ENCODE assay signal across 14 cellular contexts in genomic region chr10:16944081-16944922, GRCh38.
DNase-seq lines count a peak whose midpoint lies in the region; ATAC-seq, FAIRE-seq and TF ChIP-seq lines count a peak whose summit lies in the region.
"Had no signal": no experiment of that assay in that cellular context is flagged by ENCODE, and none has a peak within 500 bp of the region (broad histone marks: within the 10 kb centered on the region; RNA-seq: fewer than 3 reads in every experiment).

No MANE protein-coding gene starts in this region.

- H3K4me3 ChIP-seq in HepG2 (replicated peaks in 1 of 3; ENCODE audit: insufficient read depth in 1 of 3, low read depth in 2 of 3, low read length in 3 of 3) (no peak overlapping the region), right lobe of liver (no peak overlapping the region), left lung (no peak overlapping the region), aorta (ENCODE audit: low read length in 2 of 2) (no peak overlapping the region), lower leg skin (ENCODE audit: low read depth, poor library complexity, severe bottlenecking) (no peak overlapping the region)

- H3K9me3 Mint-ChIP-seq in chondrocyte (ENCODE audit: low read depth), result no peaks in the 10 kb centered on the region

- H3K27me3 Mint-ChIP-seq in chondrocyte (ENCODE audit: low read depth), result no peaks in the 10 kb centered on the region

- POLR2A ChIA-PET in HepG2 (lab: Yijun Ruan, JAX), result no interaction called here

- H3K4me3 Mint-ChIP-seq in chondrocyte (ENCODE audit: unreplicated experiment), result no peak overlapping the region

- TF ChIP-seq CTCF in HepG2 (CRISPR knock-in tag; IDR thresholded peaks at IDR 0.05) (no peak), right lobe of liver (IDR thresholded peaks at IDR 0.05) (no peak), chondrocyte (IDR thresholded peaks at IDR 0.05) (no peak), left lung (IDR thresholded peaks at IDR 0.05) (no peak), lower leg skin (IDR thresholded peaks at IDR 0.05) (no peak)

- WGBS in HepG2 (ENCODE audit: low lambda C conversion rate), result 31% methylated on average over 7 of the region's 7 CpGs
- 50% methylated on average over 7 of the region's 7 CpGs for WGBS in right lobe of liver (ENCODE audit: insufficient coverage, low coverage, low lambda C conversion rate, missing lambda C conversion rate)
- 3 to 4% methylated on average over 7 of the region's 7 CpGs for WGBS in aorta, 2 donors
- 31 to 45% methylated on average over 7 of the region's 7 CpGs for WGBS in lower leg skin, 2 donors

- TF ChIP-seq POLR2A in HepG2 (IDR thresholded peaks at IDR 0.05; ENCODE audit: insufficient read depth in 1 of 2, low read depth in 2 of 2, low read length in 2 of 2), result no peak
- no peak for TF ChIP-seq POLR2A in right lobe of liver (IDR thresholded peaks at IDR 0.05)
- no peak for TF ChIP-seq POLR2A in lower leg skin (IDR thresholded peaks at IDR 0.05)

- no peaks in the 10 kb centered on the region for H3K9me3 ChIP-seq in HepG2 (ENCODE audit: low read length)
- no peaks in the 10 kb centered on the region for H3K9me3 ChIP-seq in right lobe of liver
- H3K9me3 ChIP-seq in left lung, result no peaks in the 10 kb centered on the region
- no peaks in the 10 kb centered on the region for H3K9me3 ChIP-seq in aorta (ENCODE audit: control insufficient read depth, low read length)

- H3K36me3 ChIP-seq in HepG2 (replicated peaks in 1 of 2; ENCODE audit: control insufficient read depth in 1 of 2, insufficient read depth in 2 of 2, low read length in 2 of 2), result no peaks in the 10 kb centered on the region
- no peaks in the 10 kb centered on the region for H3K36me3 ChIP-seq in right lobe of liver
- no peaks in the 10 kb centered on the region for H3K36me3 ChIP-seq in left lung
- no peaks in the 10 kb centered on the region for H3K36me3 ChIP-seq in aorta (ENCODE audit: control insufficient read depth in 1 of 2, insufficient read depth in 2 of 2, low read length in 1 of 2)
- H3K36me3 ChIP-seq: WERI-Rb-1 had no signal

- no peak for FAIRE-seq in HepG2 (lab: Jason Lieb, UNC)
- FAIRE-seq: urothelium cell line had no signal

- H3K27ac ChIP-seq in HepG2 (ENCODE audit: extremely low read length, insufficient read depth, low read length) (no peak overlapping the region), right lobe of liver (no peak overlapping the region), left lung (peak overlapping the region in 1 of 2 donors; percentile 37), aorta (ENCODE audit: low read depth in 1 of 2, low read length in 2 of 2) (peak overlapping the region; percentile 37 to 59)
- H3K27ac ChIP-seq: epithelial cell of prostate, WERI-Rb-1 had no signal

- no peak for TF ChIP-seq RAD21 in HepG2 (CRISPR knock-in tag; IDR thresholded peaks at IDR 0.05)

- no peaks in the 10 kb centered on the region for H4K20me1 ChIP-seq in HepG2 (ENCODE audit: insufficient read depth, low read length)

- ATAC-seq in HepG2 (no peak), right lobe of liver (no peak), left lung (peak; percentile 53), aorta (ENCODE audit: low FRiP score) (peak; percentile 79)

- intact Hi-C loops in HepG2 (cut with micrococcal nuclease; ENCODE audit: unreplicated experiment), result no loop called here
- intact Hi-C loops in right lobe of liver (cut with DNase I), result no loop called here
- intact Hi-C loops in left lung (cut with DNase I), result no loop called here
- intact Hi-C loops in aorta (cut with DNase I), result loop anchor here in 1 of 2 donors (5.0 to 10.0 kb wide), 3 partner anchors 50 to 313 kb away; no protein-coding TSS in a partner anchor
- intact Hi-C loops in lower leg skin (cut with DNase I; ENCODE audit: low total_unique reads), result no loop called here

- H3K4me2 ChIP-seq in HepG2 (ENCODE audit: low read depth, low read length), result no peak overlapping the region

- TF ChIP-seq EP300 in HepG2 (IDR thresholded peaks at IDR 0.05; ENCODE audit: low read depth in 2 of 2, low read length in 2 of 2), result no peak
- no peak for TF ChIP-seq EP300 in HepG2 (CRISPR knock-in tag; IDR thresholded peaks at IDR 0.05; ENCODE audit: borderline replicate concordance)

- in situ Hi-C loops in HepG2 (cut with HindIII; ENCODE audit: extremely low pct_ligation_motif_present, low pct_unique_long_range_greater_than_20kb), result no loop called here

- H3K79me2 ChIP-seq in HepG2 (ENCODE audit: insufficient read depth, low read length), result no peaks in the 10 kb centered on the region

- H3K4me1 ChIP-seq in HepG2 (ENCODE audit: insufficient read depth, low read length) (no peaks in the 10 kb centered on the region), right lobe of liver (no peaks in the 10 kb centered on the region), left lung (peaks cover 0 to 9% of the 10 kb centered on the region in 2 donors), aorta (ENCODE audit: control insufficient read depth in 1 of 2, insufficient read depth in 2 of 2, low read length in 2 of 2) (peaks cover 0 to 3% of the 10 kb centered on the region in 2 donors)

- no peak overlapping the region for H3K9ac ChIP-seq in HepG2 (ENCODE audit: insufficient read depth, low read depth, low read length)

- H3K27me3 ChIP-seq in HepG2 (ENCODE audit: control insufficient read depth in 1 of 2, insufficient read depth in 2 of 2, low read length in 2 of 2) (no peaks in the 10 kb centered on the region), right lobe of liver (no peaks in the 10 kb centered on the region), left lung (no peaks in the 10 kb centered on the region), aorta (ENCODE audit: control insufficient read depth in 1 of 2, insufficient read depth in 2 of 2, low read length in 1 of 2) (no peaks in the 10 kb centered on the region)

- no peaks in the 10 kb centered on the region for H3K36me3 Mint-ChIP-seq in chondrocyte (ENCODE audit: low read depth)

- peaks cover 28% of the 10 kb centered on the region for H3K4me1 Mint-ChIP-seq in chondrocyte (ENCODE audit: low read depth)

- peak overlapping the region; percentile 85 for H3K27ac Mint-ChIP-seq in chondrocyte (ENCODE audit: unreplicated experiment)

- BruUV-seq in HepG2 (replicated peaks; lab: Mats Ljungman, UMichigan), result no TSS peak

- DNase-seq in HepG2 (ENCODE audit: low spot score) (no peak), right lobe of liver (no peak), chondrocyte (ENCODE audit: low spot score) (no peak), left lung (no peak), aorta (no peak), lower leg skin (ENCODE audit: low spot score in 2 of 2) (no peak), NCI-H82 (lab: John Stamatoyannopoulos, UW) (no peak)
- no peak for DNase-seq in stimulated activated CD4-positive, alpha-beta T cell treated with anti-CD3 and anti-CD28 coated beads, Interleukin-4, amount 100 ng/mL, for 24 hours
- DNase-seq: activated naive CD4-positive, alpha-beta T cell treated with anti-CD3 and anti-CD28 coated beads, Interleukin-2, amount 50 U/mL, for 16 hours; AML-193; stimulated activated CD4-positive, alpha-beta T cell treated with anti-CD3 and anti-CD28 coated beads, Interleukin-2, amount 100 ng/mL, for 24 hours; WERI-Rb-1 had no signal

- CTCF ChIA-PET in HepG2 (lab: Yijun Ruan, JAX; ENCODE audit: low intra/inter-chr PET ratio, low total read pairs), result no interaction called here

- H2AFZ ChIP-seq in HepG2 (ENCODE audit: low read length), result no peak overlapping the region

TF ChIP-seq in HepG2, 621 proteins besides CTCF, POLR2A, EP300 and RAD21:
- TF ChIP-seq ZNF367 (CRISPR knock-in tag; IDR thresholded peaks at IDR 0.05; ENCODE audit: borderline replicate concordance) (no peak), NFE2L2 (IDR thresholded peaks at IDR 0.05; ENCODE audit: low read length) (peak; percentile 62), NBN (conservative IDR thresholded peaks at IDR 0.05) (no peak)
TF ChIP-seq in HepG2: peak in this region for 1.

Comparison
In these comparisons a context has a peak if more than half of its experiments do, and no peak if none do; other contexts are left out.
1. ATAC-seq: peak in left lung (single experiment) and aorta (single experiment); none in HepG2 (single experiment) and right lobe of liver (0 of 4).
2. H3K27ac ChIP-seq: peak in aorta (2 of 2); none in HepG2 (single experiment) and right lobe of liver (0 of 3).